Comparison of ENCODE assay signal across 9 cellular contexts in genomic region chr11:45181595-45182550, GRCh38. TPM values are rescaled to one million over a fixed set of nuclear protein-coding genes. Genes with fewer than 3 reads are reported as not detected.
DNase-seq lines count a peak whose midpoint lies in the region; ATAC-seq and TF ChIP-seq lines count a peak whose summit lies in the region.
"Had no signal": no experiment of that assay in that cellular context is flagged by ENCODE, and none has a peak within 500 bp of the region (broad histone marks: within the 10 kb centered on the region; RNA-seq: fewer than 3 reads in every experiment).

No MANE protein-coding gene starts in this region.

- H3K4me2 ChIP-seq in PC-3 (ENCODE audit: low read length) (peak overlapping the region; percentile 80; the same call in 1 of the 2 replicates), mesenchymal stem cell (ENCODE audit: low read length, poor library complexity, severe bottlenecking) (no peak overlapping the region)

- H3K27me3 ChIP-seq in PC-3 (ENCODE audit: low read length): no peaks in the 10 kb centered on the region
- no peaks in the 10 kb centered on the region for H3K27me3 ChIP-seq in mesenchymal stem cell (ENCODE audit: control insufficient read depth in 1 of 2, insufficient read depth in 1 of 2, low read length in 2 of 2)
- H3K27me3 ChIP-seq in subcutaneous abdominal adipose tissue (ENCODE audit: control insufficient read depth in 5 of 5, insufficient read depth in 4 of 5, low read length in 5 of 5): no peaks in the 10 kb centered on the region

- intact Hi-C loops in PC-3 (cut with micrococcal nuclease): no loop called here

- H2BK12ac ChIP-seq in mesenchymal stem cell (ENCODE audit: low read length in 2 of 2): peak overlapping the region; percentile 11 to 44

- H3K9me3 Mint-ChIP-seq in effector memory CD8-positive, alpha-beta T cell: no peaks in the 10 kb centered on the region

- H3K36me3 ChIP-seq in PC-3 (ENCODE audit: low read depth, low read length) (no peaks in the 10 kb centered on the region), mesenchymal stem cell (ENCODE audit: control insufficient read depth in 1 of 2, insufficient read depth in 2 of 2, low read depth in 1 of 2, low read length in 2 of 2) (peaks cover 10 to 25% of the 10 kb centered on the region in 2 experiments), subcutaneous abdominal adipose tissue (ENCODE audit: control insufficient read depth in 5 of 5, insufficient read depth in 5 of 5, low read length in 5 of 5) (peaks cover 5 to 40% (median 18%) of the 10 kb centered on the region in 5 donors)

- no peaks in the 10 kb centered on the region for H3F3A ChIP-seq in PC-3 (ENCODE audit: low read length, unreplicated experiment)

- no peaks in the 10 kb centered on the region for H3K79me2 ChIP-seq in PC-3 (ENCODE audit: low read length)

- no peak overlapping the region for H3K9ac ChIP-seq in PC-3 (ENCODE audit: low read length)
- peak overlapping the region; percentile 68 for H3K9ac ChIP-seq in mesenchymal stem cell (ENCODE audit: low read length)
- peak overlapping the region in 4 of 5 donors; percentile 46 to 74 (median 66) for H3K9ac ChIP-seq in subcutaneous abdominal adipose tissue (ENCODE audit: low read length in 5 of 5)

- peak overlapping the region; percentile 39 for H2BK120ac ChIP-seq in mesenchymal stem cell (ENCODE audit: low read depth, low read length)

- H3K27ac ChIP-seq in PC-3 (ENCODE audit: low read length) (no peak overlapping the region), mesenchymal stem cell (ENCODE audit: low read length, poor library complexity, severe bottlenecking) (no peak overlapping the region), subcutaneous abdominal adipose tissue (ENCODE audit: low read depth, low read length) (peak overlapping the region; percentile 18)

- H2BK5ac ChIP-seq in mesenchymal stem cell (ENCODE audit: low read depth, low read length, poor library complexity, severe bottlenecking): no peak overlapping the region

- peak overlapping the region; percentile 37 to 72 for H3K18ac ChIP-seq in mesenchymal stem cell (ENCODE audit: low read depth in 1 of 2, low read length in 2 of 2)

- H2AK5ac ChIP-seq in mesenchymal stem cell (ENCODE audit: low read length, severe bottlenecking): peak overlapping the region; percentile 7

- H3K23ac ChIP-seq in mesenchymal stem cell (ENCODE audit: low read length in 2 of 2): no peak overlapping the region

- H3K4me1 Mint-ChIP-seq in effector memory CD8-positive, alpha-beta T cell (ENCODE audit: low read depth in 2 of 2): peaks cover 13 to 20% of the 10 kb centered on the region in 2 donors

- peaks cover 0 to 27% of the 10 kb centered on the region in 2 donors for H3K27me3 Mint-ChIP-seq in effector memory CD8-positive, alpha-beta T cell

- peak overlapping the region; percentile 18 to 26 for H3K4ac ChIP-seq in mesenchymal stem cell (ENCODE audit: low read depth in 1 of 2, low read length in 2 of 2)

- no peaks in the 10 kb centered on the region for H3K9me2 ChIP-seq in PC-3 (replicated peaks; ENCODE audit: low read length)

- 77% methylated on average over 18 of the region's 24 CpGs for WGBS in mesenchymal stem cell

- no TSS peak for BruUV-seq in PC-3 (replicated peaks; lab: Mats Ljungman, UMichigan)

- CTCF ChIA-PET in PC-3 (lab: Charles Lee): no interaction called here

- H3K27ac Mint-ChIP-seq in effector memory CD8-positive, alpha-beta T cell: no peak overlapping the region

- DNase-seq in PC-3 (no peak), mesenchymal stem cell (peak; percentile 18), SKM-1 (lab: John Stamatoyannopoulos, UW; ENCODE audit: unreplicated experiment) (no peak), DMS 273 (lab: John Stamatoyannopoulos, UW; ENCODE audit: unreplicated experiment) (no peak)
- no peak for DNase-seq in effector memory CD8-positive, alpha-beta T cell
- no peak for DNase-seq in stimulated activated CD4-positive, alpha-beta T cell treated with anti-CD3 and anti-CD28 coated beads, Interleukin-4, amount 100 ng/mL, for 4 hours
- DNase-seq: H7 had no signal

- no peak overlapping the region for H3K14ac ChIP-seq in mesenchymal stem cell (ENCODE audit: low read length in 2 of 2)

- H4K20me1 ChIP-seq in PC-3 (ENCODE audit: low read length): no peaks in the 10 kb centered on the region

- H3K79me1 ChIP-seq in mesenchymal stem cell (replicated peaks; ENCODE audit: low read length, poor library complexity, severe bottlenecking): peaks cover 5% of the 10 kb centered on the region

- H3K4me3 ChIP-seq in PC-3 (ENCODE audit: low read length) (no peak overlapping the region), mesenchymal stem cell (ENCODE audit: insufficient read depth in 1 of 2, low read depth in 1 of 2, low read length in 2 of 2) (no peak overlapping the region), subcutaneous abdominal adipose tissue (ENCODE audit: low read depth in 1 of 5, low read length in 5 of 5) (peak overlapping the region in 4 of 5 donors; percentile 52 to 62 (median 58))

- no peak overlapping the region for H2AFZ ChIP-seq in PC-3 (ENCODE audit: low read length)
- H2AFZ ChIP-seq in mesenchymal stem cell (ENCODE audit: low read depth, low read length): no peak overlapping the region

- H3K4me3 Mint-ChIP-seq in effector memory CD8-positive, alpha-beta T cell: peak overlapping the region; percentile 55 to 63

- POLR2A ChIA-PET in PC-3 (lab: Charles Lee; ENCODE audit: unreplicated experiment): no interaction called here

- peak overlapping the region; percentile 74 for H4K91ac ChIP-seq in mesenchymal stem cell (ENCODE audit: low read length)

- no peak for TF ChIP-seq CTCF in PC-3 (conservative IDR thresholded peaks at IDR 0.05; ENCODE audit: low read depth, low read length)

- no peak overlapping the region for H2BK15ac ChIP-seq in mesenchymal stem cell (ENCODE audit: low read depth, poor library complexity, severe bottlenecking)

- H3K36me3 Mint-ChIP-seq in effector memory CD8-positive, alpha-beta T cell (ENCODE audit: insufficient read depth): peaks cover 6% of the 10 kb centered on the region

- no peaks in the 10 kb centered on the region for H3K9me3 ChIP-seq in PC-3 (ENCODE audit: low read length)
- no peaks in the 10 kb centered on the region for H3K9me3 ChIP-seq in mesenchymal stem cell (ENCODE audit: control insufficient read depth, low read length)
- H3K9me3 ChIP-seq in subcutaneous abdominal adipose tissue (ENCODE audit: control insufficient read depth in 5 of 5, low read length in 5 of 5): no peaks in the 10 kb centered on the region

- peaks cover 9% of the 10 kb centered on the region; the same call in 1 of the 2 replicates for H3K4me1 ChIP-seq in PC-3 (ENCODE audit: insufficient read depth, low read length)
- H3K4me1 ChIP-seq in mesenchymal stem cell (ENCODE audit: control insufficient read depth, insufficient read depth, low read depth, low read length): peaks cover 26% of the 10 kb centered on the region
- peaks cover 2 to 18% (median 15%) of the 10 kb centered on the region in 5 donors for H3K4me1 ChIP-seq in subcutaneous abdominal adipose tissue (ENCODE audit: control insufficient read depth in 5 of 5, insufficient read depth in 5 of 5, low read length in 5 of 5)

- peak overlapping the region; percentile 64 for H4K8ac ChIP-seq in mesenchymal stem cell (ENCODE audit: low read length)

- no peak for ATAC-seq in PC-3
- ATAC-seq in effector memory CD8-positive, alpha-beta T cell (replicated peaks): no peak
- ATAC-seq in GM21717 (IDR thresholded peaks at IDR 0.05; ENCODE audit: unreplicated experiment): no peak

RNA-seq across cellular contexts. Expression of gene PRDM11, which starts 35.4 kb away (rescaled TPM):
- total RNA-seq in PC-3 (2014; rRNA removed): 5.0 and 6.3 TPM in 2 replicates
- polyA plus RNA-seq in mesenchymal stem cell (2013, experiment 1 of 2): 4.6 TPM
- polyA plus RNA-seq in mesenchymal stem cell (2013, experiment 2 of 2): 5.2 TPM

Comparison
In these comparisons a context has a peak if more than half of its experiments do, and no peak if none do; other contexts are left out.
1. H3K4me3 ChIP-seq: peak in subcutaneous abdominal adipose tissue (4 of 5); none in PC-3 (single experiment) and mesenchymal stem cell (0 of 2).